Comparison of ENCODE assay signal across 15 cellular contexts in genomic region chr7:69399038-69399800, GRCh38.
A peak's percentile ranks its signal among the peaks of the same experiment; 100 is the strongest.
DNase-seq lines count a peak whose midpoint lies in the region; ATAC-seq lines count a peak whose summit lies in the region.
"Had no signal": no experiment of that assay in that cellular context is flagged by ENCODE, and none has a peak within 500 bp of the region (broad histone marks: within the 10 kb centered on the region; RNA-seq: fewer than 3 reads in every experiment).

No MANE protein-coding gene starts in this region.

- DNase-seq in GM23248 (peak; percentile 87), SW480 (ENCODE audit: low spot score) (peak; percentile 43), hypothalamus (lab: John Stamatoyannopoulos, UW) (peak in 29 of 51 donors; percentile 2 to 84 (median 22)), NCI-H345 treated with DMSO at 0.1 percent for 48 hours (lab: John Stamatoyannopoulos, UW; ENCODE audit: unreplicated experiment) (no peak), NCI-H510A (lab: John Stamatoyannopoulos, UW) (no peak)
- DNase-seq in stimulated activated effector memory CD8-positive, alpha-beta T cell treated with anti-CD3 and anti-CD28 coated beads, Interleukin-12 subunit alpha, Interleukin-12 subunit beta, amount 100 ng/mL, for 72 hours (ENCODE audit: low spot score in 2 of 2): no peak
- DNase-seq: DMS53, erythroblast, natural killer cell, NCI-H1694, Peyer's patch, small intestine had no signal

- H3K9ac ChIP-seq in GM23248: 0 out of 2 replicates have a peak overlapping the region, but pooled peaks have one; percentile 10

- peak overlapping the region; percentile 14 for H3K4me2 ChIP-seq in GM23248 (ENCODE audit: unreplicated experiment)

- no peak overlapping the region for H3K4me3 ChIP-seq in GM23248
- H3K4me3 ChIP-seq: breast epithelium, Peyer's patch had no signal

- no peaks in the 10 kb centered on the region for H3K9me3 Mint-ChIP-seq in stimulated activated effector memory CD8-positive, alpha-beta T cell treated with anti-CD3 and anti-CD28 coated beads, Interleukin-12 subunit alpha, Interleukin-12 subunit beta, amount 100 ng/mL, for 72 hours
- H3K9me3 Mint-ChIP-seq: natural killer cell had no signal

- peaks cover 23% of the 10 kb centered on the region for H3F3A ChIP-seq in GM23248 (ENCODE audit: insufficient read depth)

- H3K4me1 Mint-ChIP-seq in stimulated activated effector memory CD8-positive, alpha-beta T cell treated with anti-CD3 and anti-CD28 coated beads, Interleukin-12 subunit alpha, Interleukin-12 subunit beta, amount 100 ng/mL, for 72 hours: no peaks in the 10 kb centered on the region
- H3K4me1 Mint-ChIP-seq: natural killer cell had no signal

- H3K9me2 ChIP-seq in GM23248 (ENCODE audit: insufficient read depth): no peaks in the 10 kb centered on the region

- H3K27me3 ChIP-seq in GM23248 (replicated peaks; ENCODE audit: insufficient read depth): no peaks in the 10 kb centered on the region
- H3K27me3 ChIP-seq: breast epithelium, Peyer's patch had no signal

- no peak overlapping the region for H3K27ac Mint-ChIP-seq in stimulated activated effector memory CD8-positive, alpha-beta T cell treated with anti-CD3 and anti-CD28 coated beads, Interleukin-12 subunit alpha, Interleukin-12 subunit beta, amount 100 ng/mL, for 72 hours
- H3K27ac Mint-ChIP-seq: natural killer cell had no signal

- ATAC-seq in stimulated activated effector memory CD8-positive, alpha-beta T cell treated with anti-CD3 and anti-CD28 coated beads, Interleukin-12 subunit alpha, Interleukin-12 subunit beta, amount 100 ng/mL, for 72 hours: peak; percentile 36
- ATAC-seq in GM21390 (IDR thresholded peaks at IDR 0.05; ENCODE audit: unreplicated experiment) (no peak), GM18502 (IDR thresholded peaks at IDR 0.05; ENCODE audit: poor library complexity, unreplicated experiment) (no peak)

- H3K36me3 Mint-ChIP-seq in stimulated activated effector memory CD8-positive, alpha-beta T cell treated with anti-CD3 and anti-CD28 coated beads, Interleukin-12 subunit alpha, Interleukin-12 subunit beta, amount 100 ng/mL, for 72 hours: no peaks in the 10 kb centered on the region
- H3K36me3 Mint-ChIP-seq: natural killer cell had no signal

- WGBS in GM23248 (ENCODE audit: low coverage in 1 of 2, low lambda C conversion rate in 2 of 2, missing lambda C conversion rate in 2 of 2), 2 experiments: 53 to 54% methylated on average over 3 of the region's 3 CpGs

- in situ Hi-C loops in GM23248 (cut with MboI): no loop called here

- no peaks in the 10 kb centered on the region for H4K20me1 ChIP-seq in GM23248 (ENCODE audit: insufficient read depth)

- no peak overlapping the region for H3K4me3 Mint-ChIP-seq in stimulated activated effector memory CD8-positive, alpha-beta T cell treated with anti-CD3 and anti-CD28 coated beads, Interleukin-12 subunit alpha, Interleukin-12 subunit beta, amount 100 ng/mL, for 72 hours
- H3K4me3 Mint-ChIP-seq: natural killer cell had no signal

- H3K4me1 ChIP-seq in GM23248 (ENCODE audit: insufficient read depth): peaks cover 31% of the 10 kb centered on the region
- H3K4me1 ChIP-seq: breast epithelium, Peyer's patch had no signal

- peak overlapping the region; percentile 14; the same call in 1 of the 2 replicates for H3K27ac ChIP-seq in GM23248
- H3K27ac ChIP-seq: breast epithelium, Peyer's patch had no signal

- H3K79me2 ChIP-seq in GM23248 (ENCODE audit: insufficient read depth): no peaks in the 10 kb centered on the region

- H3K36me3 ChIP-seq in GM23248 (ENCODE audit: low read depth): no peaks in the 10 kb centered on the region
- H3K36me3 ChIP-seq: breast epithelium, Peyer's patch had no signal

- H2AFZ ChIP-seq in GM23248: no peak overlapping the region

- no peaks in the 10 kb centered on the region for H3K9me3 ChIP-seq in GM23248 (ENCODE audit: low read depth)
- H3K9me3 ChIP-seq: Peyer's patch had no signal

Comparison
In these comparisons a context has a peak if more than half of its experiments do, and no peak if none do; other contexts are left out.
1. DNase-seq: peak in GM23248 (single experiment), SW480 (single experiment) and hypothalamus (29 of 51); none in stimulated activated effector memory CD8-positive, alpha-beta T cell treated with anti-CD3 and anti-CD28 coated beads, Interleukin-12 subunit alpha, Interleukin-12 subunit beta, amount 100 ng/mL, for 72 hours (0 of 2), NCI-H345 treated with DMSO at 0.1 percent for 48 hours (single experiment) and NCI-H510A (single experiment).